In genomic region chr5:138654281-138654867, GRCh38 we compare ENCODE assay signal across 8 cellular contexts.
A peak's percentile ranks its signal among the peaks of the same experiment; 100 is the strongest.
DNase-seq lines count a peak whose midpoint lies in the region; ATAC-seq and TF ChIP-seq lines count a peak whose summit lies in the region.

No MANE protein-coding gene starts in this region.

- no peaks in the 10 kb centered on the region for H3K79me2 ChIP-seq in trophoblast cell (ENCODE audit: control insufficient read depth, insufficient read depth, low read length, poor library complexity)

- H4K8ac ChIP-seq in trophoblast cell (ENCODE audit: low read depth, low read length), result peak overlapping the region; percentile 6

- no peak overlapping the region for H4K12ac ChIP-seq in trophoblast cell (ENCODE audit: low read depth, low read length)

- H2AK5ac ChIP-seq in trophoblast cell (ENCODE audit: low read length), result peak overlapping the region; percentile 15

- H3K14ac ChIP-seq in trophoblast cell (ENCODE audit: low read length), result peak overlapping the region; percentile 39

- H3K4ac ChIP-seq in trophoblast cell (ENCODE audit: low read depth, low read length), result no peak overlapping the region

- H3K9ac ChIP-seq in trophoblast cell (ENCODE audit: low read length), result no peak overlapping the region

- POLR2A ChIA-PET in GM10248 (lab: Yijun Ruan, JAX), result no interaction called here

- H4K91ac ChIP-seq in trophoblast cell (ENCODE audit: low read depth, low read length), result peak overlapping the region; percentile 52

- peak overlapping the region; percentile 16 for H3K18ac ChIP-seq in trophoblast cell (ENCODE audit: low read length)

- peak overlapping the region; percentile 19 for H2BK12ac ChIP-seq in trophoblast cell (ENCODE audit: low read length)

- H3K4me3 ChIP-seq in SJCRH30 (no peak overlapping the region), trophoblast cell (ENCODE audit: low read depth, low read length) (peak overlapping the region; percentile 11), coronary artery (no peak overlapping the region)

- H3K9me3 ChIP-seq in SJCRH30 (replicated peaks) (no peaks in the 10 kb centered on the region), trophoblast cell (ENCODE audit: insufficient read depth, low read depth, low read length) (no peaks in the 10 kb centered on the region)

- H3K27ac ChIP-seq in SJCRH30, result no peak overlapping the region
- no peak overlapping the region for H3K27ac ChIP-seq in trophoblast cell (ENCODE audit: low read depth, low read length)
- no peak overlapping the region for H3K27ac ChIP-seq in coronary artery

- H2AFZ ChIP-seq in trophoblast cell (ENCODE audit: insufficient read depth, low read length, poor library complexity), result no peak overlapping the region

- H3K36me3 ChIP-seq in SJCRH30 (no peaks in the 10 kb centered on the region), trophoblast cell (ENCODE audit: control insufficient read depth in 1 of 2, insufficient read depth in 2 of 2, low read length in 2 of 2) (no peaks in the 10 kb centered on the region)

- H2BK120ac ChIP-seq in trophoblast cell (ENCODE audit: insufficient read depth, low read length, poor library complexity), result no peak overlapping the region

- H3K4me1 ChIP-seq in SJCRH30 (peaks cover 29% of the 10 kb centered on the region), trophoblast cell (ENCODE audit: control insufficient read depth in 1 of 2, insufficient read depth in 2 of 2, low read length in 2 of 2) (peaks cover 27 to 29% of the 10 kb centered on the region in 2 experiments)

- peak; percentile 60 for ATAC-seq in HG02588 (IDR thresholded peaks at IDR 0.05; ENCODE audit: unreplicated experiment)

- H3K79me1 ChIP-seq in trophoblast cell (ENCODE audit: low read length), result peaks cover 7% of the 10 kb centered on the region

- peak overlapping the region; percentile 4 for H2BK5ac ChIP-seq in trophoblast cell (ENCODE audit: low read depth, low read length, poor library complexity)

- peak; percentile 64 for DNase-seq in GM10248 (ENCODE audit: extremely low spot score)
- peak; percentile 65 to 68 for DNase-seq in SJCRH30
- DNase-seq in activated naive CD4-positive, alpha-beta T cell treated with anti-CD3 and anti-CD28 coated beads, Interleukin-2, amount 50 U/mL, for 16 hours, result peak; percentile 75
- no peak for DNase-seq in trophoblast cell
- DNase-seq in pons (ENCODE audit: low spot score), result no peak
- DNase-seq in HT-29 (ENCODE audit: low spot score), result no peak
- no peak for DNase-seq in coronary artery (ENCODE audit: low spot score)

- no CpG with 5 or more reads among the region's 8 CpGs for WGBS in trophoblast cell (ENCODE audit: extremely low coverage, insufficient coverage, insufficient read length)

- no peak overlapping the region for H3K23ac ChIP-seq in trophoblast cell (ENCODE audit: low read length)

- TF ChIP-seq CTCF in GM10248 (IDR thresholded peaks at IDR 0.05; ENCODE audit: control extremely low read depth, extremely low read depth, low read depth, missing control alignments), result no peak
- TF ChIP-seq CTCF in coronary artery (IDR thresholded peaks at IDR 0.05), result no peak

- H3K27me3 ChIP-seq in SJCRH30, result no peaks in the 10 kb centered on the region
- H3K27me3 ChIP-seq in trophoblast cell (ENCODE audit: insufficient read depth, low read length), result no peaks in the 10 kb centered on the region

- CTCF ChIA-PET in GM10248 (lab: Yijun Ruan, JAX), result interaction anchor here (6.8 kb wide), 1 partner anchor 15 kb away, joined by 60 read pairs; no protein-coding TSS in a partner anchor

- H3K4me2 ChIP-seq in trophoblast cell (ENCODE audit: low read length), result peak overlapping the region; percentile 39

Comparison
In these comparisons a context has a peak if more than half of its experiments do, and no peak if none do; other contexts are left out.
1. DNase-seq: peak in GM10248 (single experiment), SJCRH30 (2 of 2) and activated naive CD4-positive, alpha-beta T cell treated with anti-CD3 and anti-CD28 coated beads, Interleukin-2, amount 50 U/mL, for 16 hours (single experiment); none in trophoblast cell (0 of 2), pons (single experiment), HT-29 (single experiment) and coronary artery (single experiment).